18 cellular contexts compared by ENCODE assay signal in genomic region chr12:105296116-105297095, GRCh38.
"Had no signal": no experiment of that assay in that cellular context is flagged by ENCODE, and none has a peak within 500 bp of the region (broad histone marks: within the 10 kb centered on the region; RNA-seq: fewer than 3 reads in every experiment).

No MANE protein-coding gene starts in this region.

- DNase-seq: activated CD4-positive, alpha-beta T cell treated with anti-CD3 and anti-CD28 coated beads, Interleukin-2, amount 10 ng/mL, durations not matched to agents 24 days and 14 days; activated CD8-positive, alpha-beta T cell treated with anti-CD3 and anti-CD28 coated beads for 36 hours; activated effector memory CD4-positive, alpha-beta T cell treated with Interleukin-2 at 50 U/mL for 16 hours; activated naive CD4-positive, alpha-beta T cell treated with anti-CD3 and anti-CD28 coated beads, Interleukin-2, amount 50 U/mL, for 16 hours; activated T-cell treated with anti-CD3 and anti-CD28 coated beads, Interleukin-2, amount 50 U/mL, for 48 hours; colonic mucosa; erythroblast; foreskin fibroblast; mesendoderm; naive thymus-derived CD8-positive, alpha-beta T cell; nucleus accumbens; posterior cingulate gyrus; retina; stimulated activated naive B cell treated with anti-CD40 and anti-IgM and Interleukin-4, amounts not matched to agents 10 μg/mL and 1 μg/mL and 100 μg/mL, for 72 hours; T1000; upper lobe of right lung had no signal

- H3K36me3 ChIP-seq: ascending aorta, colonic mucosa, upper lobe of right lung had no signal

- ATAC-seq: activated CD8-positive, alpha-beta T cell treated with anti-CD3 and anti-CD28 coated beads for 36 hours; naive thymus-derived CD8-positive, alpha-beta T cell; stimulated activated naive B cell treated with anti-CD40 and anti-IgM and Interleukin-4, amounts not matched to agents 10 μg/mL and 1 μg/mL and 100 μg/mL, for 72 hours; upper lobe of right lung had no signal

- H3K4me3 ChIP-seq: ascending aorta, colonic mucosa, hepatocyte, upper lobe of right lung had no signal

- H3K27ac ChIP-seq: ascending aorta, colonic mucosa, hepatocyte, upper lobe of right lung had no signal

- H3K27me3 ChIP-seq: ascending aorta, colonic mucosa, hepatocyte, upper lobe of right lung had no signal

- H3K9me3 ChIP-seq: colonic mucosa, upper lobe of right lung had no signal

- H3K4me1 ChIP-seq: colonic mucosa, upper lobe of right lung had no signal
